In the genomic region with DNA sequence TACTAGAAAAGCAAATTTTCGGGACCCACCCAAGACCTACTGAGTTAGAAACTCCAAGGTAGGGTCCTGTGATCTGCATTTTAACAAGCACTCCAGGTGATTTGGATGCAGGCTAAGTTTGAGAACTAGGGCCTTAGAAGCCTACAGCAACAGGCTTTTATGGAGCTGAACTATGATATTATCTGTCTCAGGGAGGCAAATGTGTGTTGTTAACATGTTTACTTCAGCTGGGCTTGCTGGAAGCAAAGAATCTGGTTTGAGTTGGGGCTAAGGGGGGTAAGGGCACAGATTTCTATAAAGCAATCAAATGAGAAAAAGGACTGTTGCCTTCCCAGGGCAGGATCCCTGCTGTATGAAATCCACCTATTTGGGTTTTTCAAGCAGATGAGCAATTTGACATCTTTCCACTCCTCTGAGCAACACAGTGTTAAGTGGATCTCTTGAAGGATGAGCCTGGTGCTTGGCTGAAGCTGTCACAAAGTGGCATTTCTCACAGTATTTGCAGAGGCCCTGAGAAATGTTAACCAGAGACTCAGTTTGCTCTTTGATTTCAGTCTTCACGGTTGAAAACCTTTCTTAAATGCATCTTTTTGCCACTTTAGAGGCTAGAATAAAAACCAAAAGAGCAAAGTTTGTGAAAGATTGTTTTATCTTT, we compare ENCODE assay signal across 14 cellular contexts. TPM values are rescaled to one million over a fixed set of nuclear protein-coding genes. Genes with fewer than 3 reads are reported as not detected.
DNase-seq lines count a peak whose midpoint lies in the region; ATAC-seq and TF ChIP-seq lines count a peak whose summit lies in the region.
"Had no signal": no experiment of that assay in that cellular context is flagged by ENCODE, and none has a peak within 500 bp of the region (broad histone marks: within the 10 kb centered on the region; RNA-seq: fewer than 3 reads in every experiment).

No MANE protein-coding gene starts in this region.

- no peaks in the 10 kb centered on the region for H3K9me3 ChIP-seq in T-helper 17 cell (ENCODE audit: control insufficient read depth, low read length, poor library complexity, severe bottlenecking)
- H3K9me3 ChIP-seq: sigmoid colon had no signal

- H3K27ac Mint-ChIP-seq in memory B cell (peak overlapping the region; percentile 8), T-helper 17 cell (no peak overlapping the region)

- H3K4me3 Mint-ChIP-seq in memory B cell: no peak overlapping the region
- H3K4me3 Mint-ChIP-seq in T-helper 17 cell: no peak overlapping the region
- H3K4me3 Mint-ChIP-seq: central memory CD8-positive, alpha-beta T cell had no signal

- TF ChIP-seq POLR2A in GM18505 (IDR thresholded peaks at IDR 0.05; ENCODE audit: borderline replicate concordance, extremely low read depth, insufficient read depth, insufficient read length): no peak

- peak; percentile 43 for ATAC-seq in GM18505 (IDR thresholded peaks at IDR 0.05; ENCODE audit: unreplicated experiment)
- ATAC-seq in GM19452 (IDR thresholded peaks at IDR 0.05; ENCODE audit: unreplicated experiment): peak; percentile 39
- ATAC-seq in HG03159 (IDR thresholded peaks at IDR 0.05; ENCODE audit: unreplicated experiment): peak; percentile 29
- ATAC-seq in memory B cell (ENCODE audit: low read depth): peak; percentile 27
- no peak for ATAC-seq in HG03175 (IDR thresholded peaks at IDR 0.05; ENCODE audit: unreplicated experiment)
- ATAC-seq in T-helper 17 cell: no peak
- ATAC-seq: esophagus mucosa had no signal

- no peaks in the 10 kb centered on the region for H3K36me3 Mint-ChIP-seq in memory B cell
- peaks cover 2% of the 10 kb centered on the region for H3K36me3 Mint-ChIP-seq in T-helper 17 cell (ENCODE audit: low read depth)

- H3K4me1 Mint-ChIP-seq in memory B cell (peaks cover 6% of the 10 kb centered on the region), T-helper 17 cell (peaks cover 10% of the 10 kb centered on the region)
- H3K4me1 Mint-ChIP-seq: central memory CD8-positive, alpha-beta T cell had no signal

- H3K27me3 Mint-ChIP-seq in memory B cell (no peaks in the 10 kb centered on the region), T-helper 17 cell (no peaks in the 10 kb centered on the region)
- H3K27me3 Mint-ChIP-seq: central memory CD8-positive, alpha-beta T cell had no signal

- H3K9me3 Mint-ChIP-seq in memory B cell: no peaks in the 10 kb centered on the region
- H3K9me3 Mint-ChIP-seq: central memory CD8-positive, alpha-beta T cell had no signal

- DNase-seq in memory B cell (ENCODE audit: low spot score in 2 of 2) (peak in 1 of 2 donors; percentile 8), SIG-M5 (lab: John Stamatoyannopoulos, UW) (no peak), T-helper 17 cell (no peak)
- DNase-seq in stimulated activated naive CD4-positive, alpha-beta T cell (lab: John Stamatoyannopoulos, UW): no peak
- DNase-seq: activated naive CD4-positive, alpha-beta T cell; NCI-H1417; NK-92 treated with Interleukin-12 subunit alpha and Interleukin-12 subunit beta, amount 100 ng/mL, for 24 hours; sigmoid colon had no signal

RNA-seq across cellular contexts. Expression of gene SOCS2, which starts 36.2 kb away (rescaled TPM):
- total RNA-seq in T-helper 17 cell: 10 to 100 TPM; 24.3 to 37.7 TPM

Comparison
In these comparisons a context has a peak if more than half of its experiments do, and no peak if none do; other contexts are left out.
1. ATAC-seq: peak in GM18505 (single experiment), GM19452 (single experiment), HG03159 (single experiment) and memory B cell (single experiment); none in HG03175 (single experiment) and T-helper 17 cell (single experiment).